Comparison of ENCODE assay signal across 8 cellular contexts in genomic region chr1:59730759-59731478, GRCh38.
A peak's percentile ranks its signal among the peaks of the same experiment; 100 is the strongest.
DNase-seq lines count a peak whose midpoint lies in the region; ATAC-seq, FAIRE-seq and TF ChIP-seq lines count a peak whose summit lies in the region.

No MANE protein-coding gene starts in this region.

- H3K79me2 ChIP-seq in PC-3 (ENCODE audit: low read length) = no peaks in the 10 kb centered on the region

- H3K27ac Mint-ChIP-seq in endothelial cell (ENCODE audit: unreplicated experiment) (peak overlapping the region; percentile 58), mesothelial cell of epicardium (peak overlapping the region; percentile 96)

- H4K20me1 ChIP-seq in PC-3 (ENCODE audit: low read length) = no peaks in the 10 kb centered on the region

- no peaks in the 10 kb centered on the region for H3K27me3 ChIP-seq in PC-3 (ENCODE audit: low read length)
- no peaks in the 10 kb centered on the region for H3K27me3 ChIP-seq in upper lobe of left lung

- H3K4me3 Mint-ChIP-seq in endothelial cell (ENCODE audit: unreplicated experiment) (peak overlapping the region; percentile 22), mesothelial cell of epicardium (no peak overlapping the region)

- no peaks in the 10 kb centered on the region for H3K9me3 ChIP-seq in PC-3 (ENCODE audit: low read length)
- no peaks in the 10 kb centered on the region for H3K9me3 ChIP-seq in upper lobe of left lung

- no peak for TF ChIP-seq CTCF in PC-3 (conservative IDR thresholded peaks at IDR 0.05; ENCODE audit: low read depth, low read length)
- no peak for TF ChIP-seq CTCF in endothelial cell (IDR thresholded peaks at IDR 0.05; ENCODE audit: unreplicated experiment)
- TF ChIP-seq CTCF in mesothelial cell of epicardium (IDR thresholded peaks at IDR 0.05; ENCODE audit: unreplicated experiment) = no peak
- TF ChIP-seq CTCF in upper lobe of left lung (IDR thresholded peaks at IDR 0.05) = no peak

- peak; percentile 94 for ATAC-seq in PC-3
- peak; percentile 44 to 80 for ATAC-seq in upper lobe of left lung (ENCODE audit: low FRiP score in 2 of 2)

- H3K36me3 Mint-ChIP-seq in endothelial cell (ENCODE audit: low read depth, unreplicated experiment) (peaks cover 27% of the 10 kb centered on the region), mesothelial cell of epicardium (peaks cover 24% of the 10 kb centered on the region)

- H3K27ac ChIP-seq in PC-3 (ENCODE audit: low read length) (peak overlapping the region; percentile 64), upper lobe of left lung (peak overlapping the region; percentile 20 to 73 (median 48))

- peak overlapping the region; percentile 63 for H2AFZ ChIP-seq in PC-3 (ENCODE audit: low read length)

- TF ChIP-seq EP300 in upper lobe of left lung (IDR thresholded peaks at IDR 0.05) = no peak

- CTCF ChIA-PET in PC-3 (lab: Charles Lee) = no interaction called here

- TF ChIP-seq POLR2A in GM12892 (IDR thresholded peaks at IDR 0.05; ENCODE audit: low read depth, low read length) (no peak), upper lobe of left lung (IDR thresholded peaks at IDR 0.05) (no peak)

- no peak overlapping the region; the same call in 1 of the 2 replicates for H3K9ac ChIP-seq in PC-3 (ENCODE audit: low read length)

- no peak for DNase-seq in GM12892 (ENCODE audit: insufficient read length)
- DNase-seq in PC-3 = peak; percentile 91
- DNase-seq in endothelial cell (ENCODE audit: low spot score) = no peak
- DNase-seq in mesothelial cell of epicardium (ENCODE audit: low spot score in 2 of 2, unreplicated experiment in 2 of 2) = no peak
- DNase-seq in upper lobe of left lung = peak in 1 of 2 donors; percentile 79
- DNase-seq in stimulated activated CD4-positive, alpha-beta T cell treated with anti-CD3 and anti-CD28 coated beads, Interleukin-1b, Interleukin-23, amount 100 ng/mL, for 48 hours = no peak
- no peak for DNase-seq in SKM-1 treated with dmso at 0.1 percent for 144 hours (lab: John Stamatoyannopoulos, UW; ENCODE audit: unreplicated experiment)
- no peak for DNase-seq in activated CD8-positive, alpha-beta memory T cell treated with anti-CD3 and anti-CD28 coated beads for 24 hours

- peak; percentile 5 for FAIRE-seq in GM12892 (lab: Jason Lieb, UNC)

- H3K4me1 ChIP-seq in PC-3 (ENCODE audit: insufficient read depth, low read length) (peaks cover 17% of the 10 kb centered on the region), upper lobe of left lung (peaks cover 21 to 37% (median 26%) of the 10 kb centered on the region in 4 donors)

- peaks cover 1% of the 10 kb centered on the region for H3K9me3 Mint-ChIP-seq in endothelial cell (ENCODE audit: unreplicated experiment)
- peaks cover 22% of the 10 kb centered on the region for H3K9me3 Mint-ChIP-seq in mesothelial cell of epicardium

- H3K27me3 Mint-ChIP-seq in endothelial cell (ENCODE audit: unreplicated experiment) (no peaks in the 10 kb centered on the region), mesothelial cell of epicardium (ENCODE audit: low read depth) (no peaks in the 10 kb centered on the region)

- POLR2A ChIA-PET in PC-3 (lab: Charles Lee; ENCODE audit: unreplicated experiment) = no interaction called here

- no peaks in the 10 kb centered on the region for H3K9me2 ChIP-seq in PC-3 (replicated peaks; ENCODE audit: low read length)

- no peaks in the 10 kb centered on the region for H3F3A ChIP-seq in PC-3 (ENCODE audit: low read length, unreplicated experiment)

- 40 to 47% methylated on average over 12 of the region's 12 CpGs for WGBS in upper lobe of left lung, 2 donors

- H3K4me1 Mint-ChIP-seq in endothelial cell (ENCODE audit: unreplicated experiment) (peaks cover 42% of the 10 kb centered on the region), mesothelial cell of epicardium (peaks cover 44% of the 10 kb centered on the region)

- intact Hi-C loops in PC-3 (cut with micrococcal nuclease) = no loop called here

- peak overlapping the region; percentile 25 for H3K4me2 ChIP-seq in PC-3 (ENCODE audit: low read length)

- BruUV-seq in PC-3 (replicated peaks; lab: Mats Ljungman, UMichigan) = no TSS peak

- H3K4me3 ChIP-seq in PC-3 (ENCODE audit: low read length) = no peak overlapping the region
- H3K4me3 ChIP-seq in upper lobe of left lung = no peak overlapping the region

- no peaks in the 10 kb centered on the region for H3K36me3 ChIP-seq in PC-3 (ENCODE audit: low read depth, low read length)
- H3K36me3 ChIP-seq in upper lobe of left lung = no peaks in the 10 kb centered on the region
